ENCODE assay signal across 7 cellular contexts in genomic region chr1:246093230-246093629, GRCh38.
"Had no signal": no experiment of that assay in that cellular context is flagged by ENCODE, and none has a peak within 500 bp of the region (broad histone marks: within the 10 kb centered on the region; RNA-seq: fewer than 3 reads in every experiment).

No MANE protein-coding gene starts in this region.

- H3K9ac ChIP-seq: KMS-11 had no signal

- DNase-seq: IMR-90, KBM-7, KG1 had no signal

- H3K4me2 ChIP-seq: KMS-11 had no signal

- ATAC-seq: HepG2 had no signal

- H3K27ac ChIP-seq: HL-60, KMS-11 had no signal

- FAIRE-seq: HepG2, HTR-8/SVneo had no signal
